Comparison of ENCODE assay signal across 1 cellular context in genomic region chr9:126894052-126894603, GRCh38.
TF ChIP-seq lines count a peak whose summit lies in the region.

No MANE protein-coding gene starts in this region.

TF ChIP-seq in K562, 482 proteins besides CTCF, POLR2A, EP300 and RAD21:
- TF ChIP-seq SREBF1 (IDR thresholded peaks at IDR 0.05; ENCODE audit: borderline replicate concordance, low read depth, low read length) (no peak), KAT8 (IDR thresholded peaks at IDR 0.05; ENCODE audit: low read depth) (no peak), SIRT6 (IDR thresholded peaks at IDR 0.05; ENCODE audit: low read depth, low read length) (no peak), FOXA1 (IDR thresholded peaks at IDR 0.05; ENCODE audit: borderline replicate concordance) (no peak), ZNF57 (CRISPR knock-in tag; IDR thresholded peaks at IDR 0.05) (no peak), ETV6 (IDR thresholded peaks at IDR 0.05; ENCODE audit: borderline replicate concordance in 1 of 2, low read depth in 2 of 2, low read length in 1 of 2) (no peak), ETV6 (CRISPR knock-in tag; IDR thresholded peaks at IDR 0.05; ENCODE audit: borderline replicate concordance) (no peak), L3MBTL2 (IDR thresholded peaks at IDR 0.05) (peak; percentile 13; the same call in 1 of the 2 replicates)
- TF ChIP-seq, protein P1, sequence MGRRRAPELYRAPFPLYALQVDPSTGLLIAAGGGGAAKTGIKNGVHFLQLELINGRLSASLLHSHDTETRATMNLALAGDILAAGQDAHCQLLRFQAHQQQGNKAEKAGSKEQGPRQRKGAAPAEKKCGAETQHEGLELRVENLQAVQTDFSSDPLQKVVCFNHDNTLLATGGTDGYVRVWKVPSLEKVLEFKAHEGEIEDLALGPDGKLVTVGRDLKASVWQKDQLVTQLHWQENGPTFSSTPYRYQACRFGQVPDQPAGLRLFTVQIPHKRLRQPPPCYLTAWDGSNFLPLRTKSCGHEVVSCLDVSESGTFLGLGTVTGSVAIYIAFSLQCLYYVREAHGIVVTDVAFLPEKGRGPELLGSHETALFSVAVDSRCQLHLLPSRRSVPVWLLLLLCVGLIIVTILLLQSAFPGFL (CRISPR knock-in tag; IDR thresholded peaks at IDR 0.05) = no peak
